ENCODE assay signal across 13 cellular contexts in genomic region chr3:58117561-58118305, GRCh38.
DNase-seq lines count a peak whose midpoint lies in the region; ATAC-seq and TF ChIP-seq lines count a peak whose summit lies in the region.
"Had no signal": no experiment of that assay in that cellular context is flagged by ENCODE, and none has a peak within 500 bp of the region (broad histone marks: within the 10 kb centered on the region; RNA-seq: fewer than 3 reads in every experiment).

No MANE protein-coding gene starts in this region.

- H3K36me3 Mint-ChIP-seq in CD4-positive, CD25-positive, alpha-beta regulatory T cell = peaks cover 58% of the 10 kb centered on the region
- peaks cover 61% of the 10 kb centered on the region for H3K36me3 Mint-ChIP-seq in CD8-positive, alpha-beta T cell

- CTCF ChIA-PET in CD8-positive, alpha-beta T cell (lab: Charles Lee) = interaction anchor here (0.6 to 2.2 kb wide), 5 partner anchors 28 to 110 kb away, joined by 3 to 14 read pairs (median 3); partner anchors contain the start of gene FLNB

- intact Hi-C loops in right cardiac atrium (cut with DNase I) = loop anchor here in 1 of 4 donors (10.0 kb wide), 1 partner anchor 103 kb away; no protein-coding TSS in a partner anchor
- intact Hi-C loops in CD8-positive, alpha-beta T cell (cut with DNase I, micrococcal nuclease) = loop anchor here in 1 of 2 experiments (5.0 to 10.0 kb wide), 3 partner anchors 80 to 307 kb away; partner anchors contain the start of gene ABHD6

- H3K27me3 ChIP-seq in CD4-positive, CD25-positive, alpha-beta regulatory T cell (ENCODE audit: control insufficient read depth, insufficient read depth, low read length) = no peaks in the 10 kb centered on the region
- no peaks in the 10 kb centered on the region for H3K27me3 ChIP-seq in right cardiac atrium (ENCODE audit: control insufficient read depth, insufficient read depth)
- H3K27me3 ChIP-seq in CD8-positive, alpha-beta T cell (ENCODE audit: insufficient read depth, low read length) = no peaks in the 10 kb centered on the region

- TF ChIP-seq CTCF in retinal pigment epithelial cell (conservative IDR thresholded peaks at IDR 0.05; ENCODE audit: low read depth, low read length) = no peak
- no peak for TF ChIP-seq CTCF in CD8-positive, alpha-beta T cell (IDR thresholded peaks at IDR 0.05)

- POLR2A ChIA-PET in CD8-positive, alpha-beta T cell (lab: Charles Lee) = interaction anchor here (0.9 kb wide), 1 partner anchor 15 kb away, joined by 4 read pairs; no protein-coding TSS in a partner anchor

- peaks cover 20% of the 10 kb centered on the region for H3K36me3 ChIP-seq in CD4-positive, CD25-positive, alpha-beta regulatory T cell (ENCODE audit: control insufficient read depth, insufficient read depth, low read length)
- peaks cover 21% of the 10 kb centered on the region for H3K36me3 ChIP-seq in CD8-positive, alpha-beta T cell (ENCODE audit: insufficient read depth, low read length)

- H3K27ac ChIP-seq in CD4-positive, CD25-positive, alpha-beta regulatory T cell (ENCODE audit: insufficient read depth, low read length, poor library complexity, severe bottlenecking) = no peak overlapping the region
- H3K27ac ChIP-seq in right cardiac atrium (ENCODE audit: low read length) = peak overlapping the region; percentile 63
- H3K27ac ChIP-seq in CD8-positive, alpha-beta T cell (ENCODE audit: low read depth, low read length) = no peak overlapping the region

- ATAC-seq in CD4-positive, CD25-positive, alpha-beta regulatory T cell (ENCODE audit: low read depth in 2 of 2) = no peak
- ATAC-seq in right cardiac atrium (peak; percentile 36 to 42), HG03280 (IDR thresholded peaks at IDR 0.05; ENCODE audit: unreplicated experiment) (no peak), GM19397 (IDR thresholded peaks at IDR 0.05; ENCODE audit: unreplicated experiment) (no peak)
- no peak for ATAC-seq in CD8-positive, alpha-beta T cell
- ATAC-seq: activated T-cell treated with anti-CD3 and anti-CD28 coated beads, Interleukin-2, amount 50 U/mL, for 72 hours had no signal

- H3K4me3 Mint-ChIP-seq in CD4-positive, CD25-positive, alpha-beta regulatory T cell = no peak overlapping the region
- no peak overlapping the region for H3K4me3 Mint-ChIP-seq in CD8-positive, alpha-beta T cell
- H3K4me3 Mint-ChIP-seq: activated T-cell treated with anti-CD3 and anti-CD28 coated beads, Interleukin-2, amount 50 U/mL, for 72 hours had no signal

- H3K4me1 Mint-ChIP-seq in CD4-positive, CD25-positive, alpha-beta regulatory T cell = peaks cover 24 to 49% (median 37%) of the 10 kb centered on the region in 4 donors
- peaks cover 35% of the 10 kb centered on the region for H3K4me1 Mint-ChIP-seq in CD8-positive, alpha-beta T cell (ENCODE audit: low read depth)

- H3K9me3 ChIP-seq in CD4-positive, CD25-positive, alpha-beta regulatory T cell (ENCODE audit: control insufficient read depth in 2 of 2, low read length in 2 of 2) = no peaks in the 10 kb centered on the region
- no peaks in the 10 kb centered on the region for H3K9me3 ChIP-seq in right cardiac atrium (ENCODE audit: control insufficient read depth, low read length)
- no peaks in the 10 kb centered on the region for H3K9me3 ChIP-seq in CD8-positive, alpha-beta T cell (ENCODE audit: low read length)

- peak overlapping the region; percentile 49 to 93 (median 78) for H3K27ac Mint-ChIP-seq in CD4-positive, CD25-positive, alpha-beta regulatory T cell
- H3K27ac Mint-ChIP-seq in CD8-positive, alpha-beta T cell = no peak overlapping the region

- H3K4me3 ChIP-seq in CD4-positive, CD25-positive, alpha-beta regulatory T cell (ENCODE audit: low read depth, low read length) = no peak overlapping the region
- H3K4me3 ChIP-seq in right cardiac atrium (ENCODE audit: low read length) (no peak overlapping the region), retinal pigment epithelial cell (ENCODE audit: low read length) (peak overlapping the region; percentile 3)
- H3K4me3 ChIP-seq in CD8-positive, alpha-beta T cell (ENCODE audit: low read depth, low read length) = no peak overlapping the region

- WGBS in right cardiac atrium = 51% methylated on average over 15 of the region's 15 CpGs

- no peaks in the 10 kb centered on the region for H3K9me3 Mint-ChIP-seq in CD4-positive, CD25-positive, alpha-beta regulatory T cell
- no peaks in the 10 kb centered on the region for H3K9me3 Mint-ChIP-seq in CD8-positive, alpha-beta T cell
- H3K9me3 Mint-ChIP-seq: activated T-cell treated with anti-CD3 and anti-CD28 coated beads, Interleukin-2, amount 50 U/mL, for 72 hours had no signal

- H3K4me1 ChIP-seq in CD4-positive, CD25-positive, alpha-beta regulatory T cell (ENCODE audit: control insufficient read depth, insufficient read depth, low read length, poor library complexity, severe bottlenecking) = peaks cover 26% of the 10 kb centered on the region
- H3K4me1 ChIP-seq in right cardiac atrium (ENCODE audit: control insufficient read depth, insufficient read depth, low read length) = peaks cover 28% of the 10 kb centered on the region
- H3K4me1 ChIP-seq in CD8-positive, alpha-beta T cell (ENCODE audit: insufficient read depth, low read length) = peaks cover 28% of the 10 kb centered on the region

- no peak for DNase-seq in CD4-positive, CD25-positive, alpha-beta regulatory T cell
- peak; percentile 61 for DNase-seq in astrocyte of the hippocampus (ENCODE audit: low read depth, low spot score)
- DNase-seq in right cardiac atrium = peak; percentile 63 to 88 (median 69)
- DNase-seq in retinal pigment epithelial cell (ENCODE audit: low read depth) = peak; percentile 75
- no peak for DNase-seq in CD8-positive, alpha-beta T cell
- no peak for DNase-seq in epidermal melanocyte (ENCODE audit: insufficient read length, low spot score)
- DNase-seq: activated T-cell treated with anti-CD3 and anti-CD28 coated beads, Interleukin-2, amount 50 U/mL, for 72 hours; foreskin melanocyte; NCI-H2081; retina; trophoblast cell had no signal

- no peaks in the 10 kb centered on the region for H3K27me3 Mint-ChIP-seq in CD4-positive, CD25-positive, alpha-beta regulatory T cell
- no peaks in the 10 kb centered on the region for H3K27me3 Mint-ChIP-seq in CD8-positive, alpha-beta T cell (ENCODE audit: low read depth)

Comparison
In these comparisons a context has a peak if more than half of its experiments do, and no peak if none do; other contexts are left out.
1. ATAC-seq: peak in right cardiac atrium (2 of 2); none in CD4-positive, CD25-positive, alpha-beta regulatory T cell (0 of 2), CD8-positive, alpha-beta T cell (single experiment), HG03280 (single experiment) and GM19397 (single experiment).
2. DNase-seq: peak in astrocyte of the hippocampus (single experiment), right cardiac atrium (3 of 3) and retinal pigment epithelial cell (single experiment); none in CD4-positive, CD25-positive, alpha-beta regulatory T cell (0 of 3), CD8-positive, alpha-beta T cell (0 of 7) and epidermal melanocyte (single experiment).